Comparison of ENCODE assay signal across 18 cellular contexts in the genomic region with DNA sequence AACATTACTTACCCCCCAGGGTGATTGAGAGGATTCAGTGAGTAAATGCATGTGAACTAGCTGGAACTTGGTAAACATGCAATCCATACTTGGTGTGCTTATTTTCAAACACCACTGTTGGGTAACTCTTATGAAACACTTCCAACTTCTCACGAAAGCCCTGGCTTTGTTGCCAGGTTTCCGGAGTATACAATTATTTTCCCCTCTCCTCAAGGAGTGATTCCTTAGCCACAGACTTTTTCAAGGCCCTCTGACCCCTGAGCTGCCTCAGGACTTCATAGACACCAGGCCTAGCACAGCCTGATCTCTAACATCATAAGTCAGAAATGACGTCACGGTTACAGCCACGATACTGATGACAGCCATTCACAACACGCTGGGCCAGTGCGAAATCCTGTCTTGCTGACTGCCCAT. TPM values are rescaled to one million over a fixed set of nuclear protein-coding genes. Genes with fewer than 3 reads are reported as not detected.
DNase-seq lines count a peak whose midpoint lies in the region; ATAC-seq and TF ChIP-seq lines count a peak whose summit lies in the region.
"Had no signal": no experiment of that assay in that cellular context is flagged by ENCODE, and none has a peak within 500 bp of the region (broad histone marks: within the 10 kb centered on the region; RNA-seq: fewer than 3 reads in every experiment).

No MANE protein-coding gene starts in this region.

- CTCF ChIA-PET in AG04450 (lab: Charles Lee) = no interaction called here

- intact Hi-C loops in lower lobe of right lung (cut with DNase I) = no loop called here

- H3K4me1 ChIP-seq in lower lobe of right lung = peaks cover 38% of the 10 kb centered on the region
- H3K4me1 ChIP-seq: heart right ventricle had no signal

- peak; percentile 87 to 91 for ATAC-seq in lower lobe of right lung
- no peak for ATAC-seq in stimulated activated naive CD8-positive, alpha-beta T cell treated with anti-CD3 and anti-CD28 coated beads, Interleukin-15, amount 100 ng/mL, for 72 hours
- ATAC-seq: heart right ventricle, left ventricle myocardium superior had no signal

- H3K27ac Mint-ChIP-seq in stimulated activated naive CD8-positive, alpha-beta T cell treated with anti-CD3 and anti-CD28 coated beads, Interleukin-15, amount 100 ng/mL, for 72 hours = no peak overlapping the region
- no peak overlapping the region for H3K27ac Mint-ChIP-seq in osteocyte (ENCODE audit: unreplicated experiment)
- H3K27ac Mint-ChIP-seq: activated CD4-positive, alpha-beta T cell treated with anti-CD3 and anti-CD28 coated beads, Interleukin-2, amount 10 ng/mL, durations not matched to agents 24 days and 14 days; T-helper 1 cell treated with Interleukin-12 subunit alpha and Interleukin-12 subunit beta and Interleukin-4 antibody, amounts not matched to agents 30 μg/mL and 1 μg/mL, for 36 hours had no signal

- TF ChIP-seq CTCF in AG04450 (IDR thresholded peaks at IDR 0.05; ENCODE audit: low read depth, low read length) (no peak), epithelial cell of esophagus (IDR thresholded peaks at IDR 0.05; ENCODE audit: insufficient read depth, low read depth, low read length, missing control alignments) (no peak), lower lobe of right lung (IDR thresholded peaks at IDR 0.05) (no peak), osteocyte (IDR thresholded peaks at IDR 0.05) (no peak)

- H3K36me3 Mint-ChIP-seq in osteocyte (ENCODE audit: unreplicated experiment) = no peaks in the 10 kb centered on the region

- DNase-seq in AG04450 (ENCODE audit: low read depth, low spot score) = peak; percentile 34
- peak; percentile 90 for DNase-seq in LHCN-M2 (ENCODE audit: low read depth)
- peak; percentile 88 for DNase-seq in epithelial cell of esophagus (ENCODE audit: low read depth)
- peak; percentile 54 for DNase-seq in lower lobe of right lung
- DNase-seq in HuH-7 (ENCODE audit: low spot score) = no peak
- no peak for DNase-seq in activated naive CD4-positive, alpha-beta T cell (lab: John Stamatoyannopoulos, UW)
- DNase-seq in stimulated activated naive CD8-positive, alpha-beta T cell treated with anti-CD3 and anti-CD28 coated beads, Interleukin-15, amount 100 ng/mL, for 72 hours = no peak
- DNase-seq in osteocyte (ENCODE audit: extremely low spot score, unreplicated experiment) = no peak
- DNase-seq: ACHN, aorta, heart right ventricle, left ventricle myocardium superior, NCI-H1105 treated with DMSO at 0.1 percent for 48 hours, NCI-H510A had no signal

- POLR2A ChIA-PET in AG04450 (lab: Yijun Ruan, JAX) = interaction anchor here (1.0 kb wide), 1 partner anchor 19 kb away, joined by 3 read pairs; no protein-coding TSS in a partner anchor

- H3K27me3 Mint-ChIP-seq in stimulated activated naive CD8-positive, alpha-beta T cell treated with anti-CD3 and anti-CD28 coated beads, Interleukin-15, amount 100 ng/mL, for 72 hours = peaks cover 44% of the 10 kb centered on the region
- H3K27me3 Mint-ChIP-seq in osteocyte (ENCODE audit: unreplicated experiment) = peaks cover 23% of the 10 kb centered on the region

- H3K4me3 ChIP-seq in AG04450 (ENCODE audit: low read depth, low read length) (no peak overlapping the region), epithelial cell of esophagus (ENCODE audit: low read length) (no peak overlapping the region), lower lobe of right lung (no peak overlapping the region)
- H3K4me3 ChIP-seq: heart right ventricle, thoracic aorta had no signal

- no peaks in the 10 kb centered on the region for H3K27me3 ChIP-seq in AG04450 (ENCODE audit: control insufficient read depth, insufficient read depth, low read length)
- H3K27me3 ChIP-seq in lower lobe of right lung (ENCODE audit: low read depth) = no peaks in the 10 kb centered on the region

- H3K4me1 Mint-ChIP-seq in stimulated activated naive CD8-positive, alpha-beta T cell treated with anti-CD3 and anti-CD28 coated beads, Interleukin-15, amount 100 ng/mL, for 72 hours = no peaks in the 10 kb centered on the region
- no peaks in the 10 kb centered on the region for H3K4me1 Mint-ChIP-seq in osteocyte (ENCODE audit: unreplicated experiment)

- peak overlapping the region; percentile 63 for H3K27ac ChIP-seq in AG04450 (ENCODE audit: low read depth, low read length)
- H3K27ac ChIP-seq in lower lobe of right lung = peak overlapping the region; percentile 73
- H3K27ac ChIP-seq: heart right ventricle, thoracic aorta had no signal

- H3K4me3 Mint-ChIP-seq in stimulated activated naive CD8-positive, alpha-beta T cell treated with anti-CD3 and anti-CD28 coated beads, Interleukin-15, amount 100 ng/mL, for 72 hours = no peak overlapping the region
- H3K4me3 Mint-ChIP-seq in osteocyte (ENCODE audit: unreplicated experiment) = no peak overlapping the region
- H3K4me3 Mint-ChIP-seq: activated CD4-positive, alpha-beta T cell treated with anti-CD3 and anti-CD28 coated beads, Interleukin-2, amount 10 ng/mL, durations not matched to agents 24 days and 14 days; neural crest cell; T-helper 1 cell treated with Interleukin-12 subunit alpha and Interleukin-12 subunit beta and Interleukin-4 antibody, amounts not matched to agents 30 μg/mL and 1 μg/mL, for 36 hours had no signal

- H3K36me3 ChIP-seq in lower lobe of right lung = no peaks in the 10 kb centered on the region
- H3K36me3 ChIP-seq: heart right ventricle, thoracic aorta had no signal

- no peaks in the 10 kb centered on the region for H3K9me3 Mint-ChIP-seq in stimulated activated naive CD8-positive, alpha-beta T cell treated with anti-CD3 and anti-CD28 coated beads, Interleukin-15, amount 100 ng/mL, for 72 hours
- no peaks in the 10 kb centered on the region for H3K9me3 Mint-ChIP-seq in osteocyte (ENCODE audit: unreplicated experiment)
- H3K9me3 Mint-ChIP-seq: activated CD4-positive, alpha-beta T cell treated with anti-CD3 and anti-CD28 coated beads, Interleukin-2, amount 10 ng/mL, durations not matched to agents 24 days and 14 days; T-helper 1 cell treated with Interleukin-12 subunit alpha and Interleukin-12 subunit beta and Interleukin-4 antibody, amounts not matched to agents 30 μg/mL and 1 μg/mL, for 36 hours had no signal

- H3K9me3 ChIP-seq in AG04450 (ENCODE audit: control insufficient read depth, insufficient read depth, low read length) = no peaks in the 10 kb centered on the region
- H3K9me3 ChIP-seq in lower lobe of right lung = no peaks in the 10 kb centered on the region
- H3K9me3 ChIP-seq: heart right ventricle, thoracic aorta had no signal

RNA-seq across cellular contexts. Expression of gene HSD17B2, which starts 27.6 kb away (rescaled TPM):
- polyA plus RNA-seq in AG04450 (2011; rRNA removed) = 14.0 and 14.1 TPM in 2 replicates
- polyA minus RNA-seq in AG04450 (2011; rRNA and poly(A)+ RNA removed) = 11.7 and 12.6 TPM in 2 replicates
- total RNA-seq in LHCN-M2 (2014; rRNA removed) (3.0 and 6.5 TPM in 2 replicates), lower lobe of right lung (2.9 TPM), osteocyte (0.40 TPM in 1 of 2 replicates, not detected in the other)
- 1.5 TPM for polyA plus RNA-seq in LHCN-M2 (2012)
- total RNA-seq: activated CD4-positive, alpha-beta T cell treated with anti-CD3 and anti-CD28 coated beads, Interleukin-2, amount 10 ng/mL, durations not matched to agents 24 days and 14 days; aorta; heart right ventricle; left ventricle myocardium superior; neural crest cell; thoracic aorta had no signal

RNA-seq across cellular contexts. Expression of gene SDR42E1, which starts 51.4 kb away (rescaled TPM):
- 0.99 and 1.4 TPM in 2 replicates for polyA plus RNA-seq in AG04450 (2011; rRNA removed)
- polyA minus RNA-seq in AG04450 (2011; rRNA and poly(A)+ RNA removed) = 0.87 and 1.0 TPM in 2 replicates
- total RNA-seq in LHCN-M2 (2014; rRNA removed) = 0.38 and 0.80 TPM in 2 replicates
- polyA plus RNA-seq in LHCN-M2 (2012) = 2.7 TPM
- total RNA-seq in lower lobe of right lung = 8.4 TPM
- not detected in 2 replicates for total RNA-seq in osteocyte
- total RNA-seq: neural crest cell had no signal

Comparison
In these comparisons a context has a peak if more than half of its experiments do, and no peak if none do; other contexts are left out.
1. DNase-seq: peak in AG04450 (single experiment), LHCN-M2 (single experiment), epithelial cell of esophagus (single experiment) and lower lobe of right lung (single experiment); none in HuH-7 (single experiment), activated naive CD4-positive, alpha-beta T cell (0 of 4), stimulated activated naive CD8-positive, alpha-beta T cell treated with anti-CD3 and anti-CD28 coated beads, Interleukin-15, amount 100 ng/mL, for 72 hours (0 of 2) and osteocyte (single experiment).